In genomic region chr19:29212614-29213573, GRCh38 we compare ENCODE assay signal across 8 cellular contexts. TPM values are rescaled to one million over a fixed set of nuclear protein-coding genes. Genes with fewer than 3 reads are reported as not detected.
DNase-seq lines count a peak whose midpoint lies in the region; ATAC-seq and TF ChIP-seq lines count a peak whose summit lies in the region.

Gene UQCRFS1 (minus strand): TSS chr19:29213151. CDS start chr19:29213118, 33 bp downstream.

- 0 to 4% (median 1%) methylated on average over 20 to 90 of the region's 96 CpGs for WGBS in adrenal gland, 4 donors
- WGBS in heart left ventricle, 4 donors, result 1% methylated on average over 43 to 93 of the region's 96 CpGs
- WGBS in transverse colon (ENCODE audit: low coverage in 1 of 2), 2 donors, result 2% methylated on average over 10 to 26 of the region's 96 CpGs

- H3K27ac ChIP-seq in adrenal gland (peak within 1 kb of the TSS; percentile 74 to 98 (median 94)), heart left ventricle (peak within 1 kb of the TSS; percentile 77 to 98 (median 95)), transverse colon (peak within 1 kb of the TSS; percentile 90 to 100 (median 98))

- peak within 1 kb of the TSS; percentile 60 to 99 (median 70) for H3K4me3 ChIP-seq in adrenal gland
- peak within 1 kb of the TSS; percentile 65 to 99 (median 90) for H3K4me3 ChIP-seq in heart left ventricle
- peak within 1 kb of the TSS; percentile 84 to 100 (median 94) for H3K4me3 ChIP-seq in transverse colon

- peaks cover 0 to under 1% of the 10 kb centered on the region in 2 donors for H3K36me3 ChIP-seq in adrenal gland (replicated peaks in 1 of 2)
- peaks cover 0 to 3% (median 0%) of the 10 kb centered on the region in 9 donors for H3K36me3 ChIP-seq in heart left ventricle
- no peaks in the 10 kb centered on the region for H3K36me3 ChIP-seq in transverse colon

- H3K27me3 ChIP-seq in adrenal gland (no peaks in the 10 kb centered on the region), heart left ventricle (no peaks in the 10 kb centered on the region), transverse colon (no peaks in the 10 kb centered on the region)

- ATAC-seq in HG02884 (IDR thresholded peaks at IDR 0.05; ENCODE audit: unreplicated experiment) (peak; percentile 91), heart left ventricle (peak; percentile 97 to 100 (median 99))

- TF ChIP-seq POLR2A in GM15510 (IDR thresholded peaks at IDR 0.05; ENCODE audit: borderline replicate concordance, extremely low read depth, insufficient read length) (peak; percentile 56), adrenal gland (IDR thresholded peaks at IDR 0.05) (peak; percentile 87 to 96), heart left ventricle (IDR thresholded peaks at IDR 0.05) (peak in 1 of 2 donors; percentile 89), transverse colon (IDR thresholded peaks at IDR 0.05) (peak; percentile 94)

- no peak for TF ChIP-seq EP300 in transverse colon (IDR thresholded peaks at IDR 0.05; ENCODE audit: low read depth)

- intact Hi-C loops in adrenal gland (cut with DNase I), result no loop called here
- intact Hi-C loops in heart left ventricle (cut with DNase I), result loop anchor here in 2 of 10 donors (5.0 kb wide), 2 partner anchors 394 to 504 kb away; partner anchors contain the start of genes C19orf12 (in 1 of the 2) and POP4 (in 1 of the 2)
- intact Hi-C loops in transverse colon (cut with DNase I; ENCODE audit: low total_unique reads), result no loop called here

- H3K4me1 ChIP-seq in adrenal gland (replicated peaks in 1 of 2) (peaks cover 0 to 26% of the 10 kb centered on the region in 2 donors), heart left ventricle (peaks cover 0 to 40% (median 19%) of the 10 kb centered on the region in 12 donors), transverse colon (peaks cover 0 to 38% (median 26%) of the 10 kb centered on the region in 4 donors)

- H3K9me3 ChIP-seq in adrenal gland (replicated peaks in 1 of 3) (no peaks in the 10 kb centered on the region), heart left ventricle (no peaks in the 10 kb centered on the region), transverse colon (no peaks in the 10 kb centered on the region)

- TF ChIP-seq CTCF in adrenal gland (IDR thresholded peaks at IDR 0.05) (no peak), heart left ventricle (IDR thresholded peaks at IDR 0.05) (peak in 2 of 12 donors; percentile 4 to 5), transverse colon (IDR thresholded peaks at IDR 0.05) (no peak)

- DNase-seq in NCI-H146 treated with DMSO at 0.1 percent for 48 hours (lab: John Stamatoyannopoulos, UW; ENCODE audit: unreplicated experiment) (peak; percentile 93), T-helper 1 cell (peak; percentile 87 to 96 (median 91)), adrenal gland (peak; percentile 93 to 97 (median 95)), heart left ventricle (peak; percentile 95 to 98 (median 97)), pons (ENCODE audit: low spot score) (peak; percentile 91), transverse colon (peak; percentile 97)

- in situ Hi-C loops in transverse colon (cut with MboI; ENCODE audit: low pct_ligation_motif_present in 1 of 4, low pct_unique_long_range_greater_than_20kb in 1 of 4, low sequenced_read_pairs in 3 of 4), result no loop called here

RNA-seq across cellular contexts. Expression of gene UQCRFS1, which starts in this region (rescaled TPM):
- total RNA-seq in adrenal gland (100 to 1,000 TPM in 1 of 8 donors, 10 to 100 TPM in 7; 48.5 to 106 (median 54.4) TPM), heart left ventricle (100 to 1,000 TPM in 7 of 9 donors, 10 to 100 TPM in 2; 87.6 to 160 (median 130) TPM), transverse colon (10 to 100 TPM; 14.1 to 67.7 (median 35.3) TPM)
- polyA plus RNA-seq in adrenal gland (100 to 1,000 TPM in 1 of 3 donors, 10 to 100 TPM in 2; 13.0 to 120 (median 13.8) TPM), heart left ventricle (100 to 1,000 TPM in 1 of 2 donors, 10 to 100 TPM in 1; 56.7 to 139 TPM)

Comparison
In these comparisons a context has a peak if more than half of its experiments do, and no peak if none do; other contexts are left out.
1. Peak in every context shown above with its lines: DNase-seq, ATAC-seq, H3K4me3 ChIP-seq and H3K27ac ChIP-seq.